ENCODE assay signal across 13 cellular contexts in genomic region chr16:87540072-87540976, GRCh38. TPM values are rescaled to one million over a fixed set of nuclear protein-coding genes. Genes with fewer than 3 reads are reported as not detected.
DNase-seq lines count a peak whose midpoint lies in the region; ATAC-seq and TF ChIP-seq lines count a peak whose summit lies in the region.
"Had no signal": no experiment of that assay in that cellular context is flagged by ENCODE, and none has a peak within 500 bp of the region (broad histone marks: within the 10 kb centered on the region; RNA-seq: fewer than 3 reads in every experiment).

No MANE protein-coding gene starts in this region.

- H3K27me3 ChIP-seq in heart left ventricle (peaks cover 0 to 7% (median 0%) of the 10 kb centered on the region in 9 donors), rectal smooth muscle tissue (ENCODE audit: control insufficient read depth, insufficient read depth, low read length) (no peaks in the 10 kb centered on the region)

- H3K36me3 ChIP-seq in heart left ventricle (no peaks in the 10 kb centered on the region), rectal smooth muscle tissue (ENCODE audit: control insufficient read depth, insufficient read depth, low read length) (no peaks in the 10 kb centered on the region)
- H3K36me3 ChIP-seq: prostate gland had no signal

- H3K4me1 ChIP-seq in heart left ventricle, result peaks cover 0 to 26% (median 11%) of the 10 kb centered on the region in 12 donors
- H3K4me1 ChIP-seq in rectal smooth muscle tissue (ENCODE audit: control insufficient read depth, insufficient read depth, low read length), result peaks cover 3% of the 10 kb centered on the region
- H3K4me1 ChIP-seq: prostate gland had no signal

- H3K4me3 ChIP-seq in heart left ventricle (peak overlapping the region in 6 of 12 donors; percentile 4 to 48 (median 26)), rectal smooth muscle tissue (ENCODE audit: low read length) (peak overlapping the region; percentile 41)
- H3K4me3 ChIP-seq: prostate gland had no signal

- ATAC-seq in heart left ventricle (peak in 2 of 4 donors; percentile 6 to 15), HG03354 (IDR thresholded peaks at IDR 0.05; ENCODE audit: poor library complexity, severe bottlenecking, unreplicated experiment) (no peak), HG03108 (IDR thresholded peaks at IDR 0.05; ENCODE audit: unreplicated experiment) (no peak)

- H3K27ac ChIP-seq in heart left ventricle (peak overlapping the region in 11 of 12 donors; percentile 37 to 69 (median 56)), rectal smooth muscle tissue (ENCODE audit: low read depth, low read length) (peak overlapping the region; percentile 51)

- WGBS in heart left ventricle, 4 donors, result 41 to 57% (median 48%) methylated on average over 18 to 20 of the region's 20 CpGs

- H3K9ac ChIP-seq in rectal smooth muscle tissue (ENCODE audit: low read length), result no peak overlapping the region

- TF ChIP-seq POLR2A in heart left ventricle (IDR thresholded peaks at IDR 0.05), result no peak

- no peak for TF ChIP-seq CTCF in heart left ventricle (IDR thresholded peaks at IDR 0.05)

- intact Hi-C loops in heart left ventricle (cut with DNase I), result loop anchor here in 7 of 10 donors (5.0 to 10.0 kb wide), 6 partner anchors 116 to 216 kb away; partner anchors contain the start of gene MAP1LC3B (in 1 of the 7)

- DNase-seq in DMS79 (lab: John Stamatoyannopoulos, UW) (peak; percentile 20), SK-N-DZ (ENCODE audit: low spot score) (peak; percentile 36), heart left ventricle (peak in 1 of 5 donors; percentile 23), A172 (ENCODE audit: low spot score) (no peak), GM19240 (ENCODE audit: insufficient read length, low spot score) (no peak)
- DNase-seq: activated CD4-positive, alpha-beta memory T cell treated with anti-CD3 and anti-CD28 coated beads, Interleukin-2, amount 10 ng/mL, durations not matched to agents 7 days and 5 days; activated naive CD4-positive, alpha-beta T cell treated with anti-CD3 and anti-CD28 coated beads, Interleukin-2, amount 50 U/mL, for 16 hours; effector CD8-positive, alpha-beta T cell; mammary epithelial cell had no signal

- peaks cover 0 to 2% (median 0%) of the 10 kb centered on the region in 12 donors for H3K9me3 ChIP-seq in heart left ventricle
- H3K9me3 ChIP-seq: prostate gland had no signal

RNA-seq across cellular contexts. Expression of gene ZCCHC14, which starts 47.5 kb away (rescaled TPM):
- 14.0 and 14.6 TPM in 2 replicates for polyA plus RNA-seq in SK-N-DZ (2014; cell fraction: cytosol; rRNA removed)
- polyA plus RNA-seq in SK-N-DZ (2014; cell fraction: nucleus; rRNA removed), result 21.2 and 55.0 TPM in 2 replicates
- total RNA-seq in heart left ventricle, result 10 to 100 TPM in 6 of 9 donors, 1 to 10 TPM in 3; 9.2 to 18.4 (median 16.4) TPM
- polyA plus RNA-seq in heart left ventricle, result 10 to 100 TPM in 1 of 2 donors, 1 to 10 TPM in 1; 6.4 to 10.5 TPM
- 7.1 and 8.4 TPM in 2 replicates for total RNA-seq in A172 (2014; rRNA removed; shearing (Covaris generic))

Comparison
In these comparisons a context has a peak if more than half of its experiments do, and no peak if none do; other contexts are left out.
1. DNase-seq: peak in DMS79 (single experiment) and SK-N-DZ (single experiment); none in A172 (single experiment) and GM19240 (single experiment).